In the genomic region with DNA sequence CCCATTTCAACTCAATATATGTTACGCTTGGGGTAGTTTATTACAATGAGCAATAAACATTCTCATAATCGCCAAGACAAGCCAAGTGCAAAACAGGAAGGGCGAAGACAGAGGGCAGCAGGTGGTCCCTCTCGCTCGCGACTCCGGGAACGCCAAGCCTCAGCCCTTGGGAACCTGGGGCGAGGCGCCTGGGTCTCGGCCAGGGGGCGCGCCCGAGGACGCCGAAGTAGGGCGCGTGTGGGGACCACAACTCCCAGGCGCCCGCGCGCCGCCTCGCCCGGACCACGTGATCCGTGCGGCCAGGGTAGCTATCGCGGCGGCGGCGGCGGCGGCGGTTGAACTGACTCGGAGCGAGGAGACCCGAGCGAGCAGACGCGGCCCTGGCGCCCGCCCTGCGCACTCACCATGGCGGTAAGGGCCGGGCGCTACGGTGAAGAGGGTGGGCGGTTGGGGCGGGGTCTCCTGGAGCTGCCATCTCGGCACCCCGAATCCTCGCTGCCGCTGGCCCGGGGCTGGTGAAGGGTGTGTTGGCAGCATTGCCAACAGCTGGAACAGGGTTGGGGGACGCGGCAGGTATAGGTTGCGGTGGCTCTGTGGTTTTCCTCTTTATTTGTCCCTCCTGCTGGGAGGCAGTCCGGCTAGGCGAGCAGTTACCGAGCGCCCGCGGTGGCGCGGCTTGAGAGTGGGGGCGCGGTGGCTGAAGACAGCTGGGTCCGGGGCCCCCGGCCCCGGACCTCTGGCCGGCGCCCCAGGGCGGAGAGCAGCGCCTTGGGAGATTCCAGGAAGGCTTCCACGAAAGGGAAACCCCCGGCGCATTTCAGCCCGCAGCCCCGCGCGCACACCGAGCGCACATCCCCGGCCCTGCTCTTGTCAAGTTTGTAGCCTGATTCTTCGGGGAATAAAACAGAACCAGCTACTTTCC, we compare ENCODE assay signal across 1 cellular context.
TF ChIP-seq lines count a peak whose summit lies in the region.

A gene with protein sequence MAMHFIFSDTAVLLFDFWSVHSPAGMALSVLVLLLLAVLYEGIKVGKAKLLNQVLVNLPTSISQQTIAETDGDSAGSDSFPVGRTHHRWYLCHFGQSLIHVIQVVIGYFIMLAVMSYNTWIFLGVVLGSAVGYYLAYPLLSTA (plus strand): TSS at position 338 of the 922 bp plus-strand sequence. CDS start 68 bp downstream, at position 406.

TF ChIP-seq in HepG2, 621 proteins besides CTCF, POLR2A, EP300 and RAD21 (continued from another document and continues in another):
- TF ChIP-seq, protein P1, sequence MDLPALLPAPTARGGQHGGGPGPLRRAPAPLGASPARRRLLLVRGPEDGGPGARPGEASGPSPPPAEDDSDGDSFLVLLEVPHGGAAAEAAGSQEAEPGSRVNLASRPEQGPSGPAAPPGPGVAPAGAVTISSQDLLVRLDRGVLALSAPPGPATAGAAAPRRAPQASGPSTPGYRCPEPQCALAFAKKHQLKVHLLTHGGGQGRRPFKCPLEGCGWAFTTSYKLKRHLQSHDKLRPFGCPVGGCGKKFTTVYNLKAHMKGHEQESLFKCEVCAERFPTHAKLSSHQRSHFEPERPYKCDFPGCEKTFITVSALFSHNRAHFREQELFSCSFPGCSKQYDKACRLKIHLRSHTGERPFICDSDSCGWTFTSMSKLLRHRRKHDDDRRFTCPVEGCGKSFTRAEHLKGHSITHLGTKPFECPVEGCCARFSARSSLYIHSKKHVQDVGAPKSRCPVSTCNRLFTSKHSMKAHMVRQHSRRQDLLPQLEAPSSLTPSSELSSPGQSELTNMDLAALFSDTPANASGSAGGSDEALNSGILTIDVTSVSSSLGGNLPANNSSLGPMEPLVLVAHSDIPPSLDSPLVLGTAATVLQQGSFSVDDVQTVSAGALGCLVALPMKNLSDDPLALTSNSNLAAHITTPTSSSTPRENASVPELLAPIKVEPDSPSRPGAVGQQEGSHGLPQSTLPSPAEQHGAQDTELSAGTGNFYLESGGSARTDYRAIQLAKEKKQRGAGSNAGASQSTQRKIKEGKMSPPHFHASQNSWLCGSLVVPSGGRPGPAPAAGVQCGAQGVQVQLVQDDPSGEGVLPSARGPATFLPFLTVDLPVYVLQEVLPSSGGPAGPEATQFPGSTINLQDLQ (CRISPR knock-in tag; IDR thresholded peaks at IDR 0.05) = no peak
- no peak for TF ChIP-seq ZNF383 (CRISPR knock-in tag; IDR thresholded peaks at IDR 0.05; ENCODE audit: borderline replicate concordance)
- no peak for TF ChIP-seq ZNF766 (CRISPR knock-in tag; IDR thresholded peaks at IDR 0.05; ENCODE audit: borderline replicate concordance)
- TF ChIP-seq ZNF136 (CRISPR knock-in tag; IDR thresholded peaks at IDR 0.05; ENCODE audit: low read depth) = no peak
- TF ChIP-seq, protein P2, sequence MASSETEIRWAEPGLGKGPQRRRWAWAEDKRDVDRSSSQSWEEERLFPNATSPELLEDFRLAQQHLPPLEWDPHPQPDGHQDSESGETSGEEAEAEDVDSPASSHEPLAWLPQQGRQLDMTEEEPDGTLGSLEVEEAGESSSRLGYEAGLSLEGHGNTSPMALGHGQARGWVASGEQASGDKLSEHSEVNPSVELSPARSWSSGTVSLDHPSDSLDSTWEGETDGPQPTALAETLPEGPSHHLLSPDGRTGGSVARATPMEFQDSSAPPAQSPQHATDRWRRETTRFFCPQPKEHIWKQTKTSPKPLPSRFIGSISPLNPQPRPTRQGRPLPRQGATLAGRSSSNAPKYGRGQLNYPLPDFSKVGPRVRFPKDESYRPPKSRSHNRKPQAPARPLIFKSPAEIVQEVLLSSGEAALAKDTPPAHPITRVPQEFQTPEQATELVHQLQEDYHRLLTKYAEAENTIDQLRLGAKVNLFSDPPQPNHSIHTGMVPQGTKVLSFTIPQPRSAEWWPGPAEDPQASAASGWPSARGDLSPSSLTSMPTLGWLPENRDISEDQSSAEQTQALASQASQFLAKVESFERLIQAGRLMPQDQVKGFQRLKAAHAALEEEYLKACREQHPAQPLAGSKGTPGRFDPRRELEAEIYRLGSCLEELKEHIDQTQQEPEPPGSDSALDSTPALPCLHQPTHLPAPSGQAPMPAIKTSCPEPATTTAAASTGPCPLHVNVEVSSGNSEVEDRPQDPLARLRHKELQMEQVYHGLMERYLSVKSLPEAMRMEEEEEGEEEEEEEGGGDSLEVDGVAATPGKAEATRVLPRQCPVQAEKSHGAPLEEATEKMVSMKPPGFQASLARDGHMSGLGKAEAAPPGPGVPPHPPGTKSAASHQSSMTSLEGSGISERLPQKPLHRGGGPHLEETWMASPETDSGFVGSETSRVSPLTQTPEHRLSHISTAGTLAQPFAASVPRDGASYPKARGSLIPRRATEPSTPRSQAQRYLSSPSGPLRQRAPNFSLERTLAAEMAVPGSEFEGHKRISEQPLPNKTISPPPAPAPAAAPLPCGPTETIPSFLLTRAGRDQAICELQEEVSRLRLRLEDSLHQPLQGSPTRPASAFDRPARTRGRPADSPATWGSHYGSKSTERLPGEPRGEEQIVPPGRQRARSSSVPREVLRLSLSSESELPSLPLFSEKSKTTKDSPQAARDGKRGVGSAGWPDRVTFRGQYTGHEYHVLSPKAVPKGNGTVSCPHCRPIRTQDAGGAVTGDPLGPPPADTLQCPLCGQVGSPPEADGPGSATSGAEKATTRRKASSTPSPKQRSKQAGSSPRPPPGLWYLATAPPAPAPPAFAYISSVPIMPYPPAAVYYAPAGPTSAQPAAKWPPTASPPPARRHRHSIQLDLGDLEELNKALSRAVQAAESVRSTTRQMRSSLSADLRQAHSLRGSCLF (CRISPR knock-in tag; IDR thresholded peaks at IDR 0.05; ENCODE audit: borderline replicate concordance) = no peak
- TF ChIP-seq ELF1 (CRISPR knock-in tag; IDR thresholded peaks at IDR 0.05) = no peak
- TF ChIP-seq, protein P3, sequence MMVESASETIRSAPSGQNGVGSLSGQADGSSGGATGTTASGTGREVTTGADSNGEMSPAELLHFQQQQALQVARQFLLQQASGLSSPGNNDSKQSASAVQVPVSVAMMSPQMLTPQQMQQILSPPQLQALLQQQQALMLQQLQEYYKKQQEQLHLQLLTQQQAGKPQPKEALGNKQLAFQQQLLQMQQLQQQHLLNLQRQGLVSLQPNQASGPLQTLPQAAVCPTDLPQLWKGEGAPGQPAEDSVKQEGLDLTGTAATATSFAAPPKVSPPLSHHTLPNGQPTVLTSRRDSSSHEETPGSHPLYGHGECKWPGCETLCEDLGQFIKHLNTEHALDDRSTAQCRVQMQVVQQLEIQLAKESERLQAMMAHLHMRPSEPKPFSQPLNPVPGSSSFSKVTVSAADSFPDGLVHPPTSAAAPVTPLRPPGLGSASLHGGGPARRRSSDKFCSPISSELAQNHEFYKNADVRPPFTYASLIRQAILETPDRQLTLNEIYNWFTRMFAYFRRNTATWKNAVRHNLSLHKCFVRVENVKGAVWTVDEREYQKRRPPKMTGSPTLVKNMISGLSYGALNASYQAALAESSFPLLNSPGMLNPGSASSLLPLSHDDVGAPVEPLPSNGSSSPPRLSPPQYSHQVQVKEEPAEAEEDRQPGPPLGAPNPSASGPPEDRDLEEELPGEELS (CRISPR knock-in tag; IDR thresholded peaks at IDR 0.05) = no peak
- TF ChIP-seq, protein P4, sequence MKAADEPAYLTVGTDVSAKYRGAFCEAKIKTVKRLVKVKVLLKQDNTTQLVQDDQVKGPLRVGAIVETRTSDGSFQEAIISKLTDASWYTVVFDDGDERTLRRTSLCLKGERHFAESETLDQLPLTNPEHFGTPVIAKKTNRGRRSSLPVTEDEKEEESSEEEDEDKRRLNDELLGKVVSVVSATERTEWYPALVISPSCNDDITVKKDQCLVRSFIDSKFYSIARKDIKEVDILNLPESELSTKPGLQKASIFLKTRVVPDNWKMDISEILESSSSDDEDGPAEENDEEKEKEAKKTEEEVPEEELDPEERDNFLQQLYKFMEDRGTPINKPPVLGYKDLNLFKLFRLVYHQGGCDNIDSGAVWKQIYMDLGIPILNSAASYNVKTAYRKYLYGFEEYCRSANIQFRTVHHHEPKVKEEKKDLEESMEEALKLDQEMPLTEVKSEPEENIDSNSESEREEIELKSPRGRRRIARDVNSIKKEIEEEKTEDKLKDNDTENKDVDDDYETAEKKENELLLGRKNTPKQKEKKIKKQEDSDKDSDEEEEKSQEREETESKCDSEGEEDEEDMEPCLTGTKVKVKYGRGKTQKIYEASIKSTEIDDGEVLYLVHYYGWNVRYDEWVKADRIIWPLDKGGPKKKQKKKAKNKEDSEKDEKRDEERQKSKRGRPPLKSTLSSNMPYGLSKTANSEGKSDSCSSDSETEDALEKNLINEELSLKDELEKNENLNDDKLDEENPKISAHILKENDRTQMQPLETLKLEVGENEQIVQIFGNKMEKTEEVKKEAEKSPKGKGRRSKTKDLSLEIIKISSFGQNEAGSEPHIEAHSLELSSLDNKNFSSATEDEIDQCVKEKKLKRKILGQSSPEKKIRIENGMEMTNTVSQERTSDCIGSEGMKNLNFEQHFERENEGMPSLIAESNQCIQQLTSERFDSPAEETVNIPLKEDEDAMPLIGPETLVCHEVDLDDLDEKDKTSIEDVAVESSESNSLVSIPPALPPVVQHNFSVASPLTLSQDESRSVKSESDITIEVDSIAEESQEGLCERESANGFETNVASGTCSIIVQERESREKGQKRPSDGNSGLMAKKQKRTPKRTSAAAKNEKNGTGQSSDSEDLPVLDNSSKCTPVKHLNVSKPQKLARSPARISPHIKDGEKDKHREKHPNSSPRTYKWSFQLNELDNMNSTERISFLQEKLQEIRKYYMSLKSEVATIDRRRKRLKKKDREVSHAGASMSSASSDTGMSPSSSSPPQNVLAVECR (CRISPR knock-in tag; IDR thresholded peaks at IDR 0.05; ENCODE audit: borderline replicate concordance) = peak; percentile 85
- TF ChIP-seq, protein P5, sequence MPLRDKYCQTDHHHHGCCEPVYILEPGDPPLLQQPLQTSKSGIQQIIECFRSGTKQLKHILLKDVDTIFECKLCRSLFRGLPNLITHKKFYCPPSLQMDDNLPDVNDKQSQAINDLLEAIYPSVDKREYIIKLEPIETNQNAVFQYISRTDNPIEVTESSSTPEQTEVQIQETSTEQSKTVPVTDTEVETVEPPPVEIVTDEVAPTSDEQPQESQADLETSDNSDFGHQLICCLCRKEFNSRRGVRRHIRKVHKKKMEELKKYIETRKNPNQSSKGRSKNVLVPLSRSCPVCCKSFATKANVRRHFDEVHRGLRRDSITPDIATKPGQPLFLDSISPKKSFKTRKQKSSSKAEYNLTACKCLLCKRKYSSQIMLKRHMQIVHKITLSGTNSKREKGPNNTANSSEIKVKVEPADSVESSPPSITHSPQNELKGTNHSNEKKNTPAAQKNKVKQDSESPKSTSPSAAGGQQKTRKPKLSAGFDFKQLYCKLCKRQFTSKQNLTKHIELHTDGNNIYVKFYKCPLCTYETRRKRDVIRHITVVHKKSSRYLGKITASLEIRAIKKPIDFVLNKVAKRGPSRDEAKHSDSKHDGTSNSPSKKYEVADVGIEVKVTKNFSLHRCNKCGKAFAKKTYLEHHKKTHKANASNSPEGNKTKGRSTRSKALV (CRISPR knock-in tag; IDR thresholded peaks at IDR 0.05) = peak; percentile 50; the same call in 1 of the 2 replicates
- TF ChIP-seq, protein P6, sequence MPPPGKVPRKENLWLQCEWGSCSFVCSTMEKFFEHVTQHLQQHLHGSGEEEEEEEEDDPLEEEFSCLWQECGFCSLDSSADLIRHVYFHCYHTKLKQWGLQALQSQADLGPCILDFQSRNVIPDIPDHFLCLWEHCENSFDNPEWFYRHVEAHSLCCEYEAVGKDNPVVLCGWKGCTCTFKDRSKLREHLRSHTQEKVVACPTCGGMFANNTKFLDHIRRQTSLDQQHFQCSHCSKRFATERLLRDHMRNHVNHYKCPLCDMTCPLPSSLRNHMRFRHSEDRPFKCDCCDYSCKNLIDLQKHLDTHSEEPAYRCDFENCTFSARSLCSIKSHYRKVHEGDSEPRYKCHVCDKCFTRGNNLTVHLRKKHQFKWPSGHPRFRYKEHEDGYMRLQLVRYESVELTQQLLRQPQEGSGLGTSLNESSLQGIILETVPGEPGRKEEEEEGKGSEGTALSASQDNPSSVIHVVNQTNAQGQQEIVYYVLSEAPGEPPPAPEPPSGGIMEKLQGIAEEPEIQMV (CRISPR knock-in tag; IDR thresholded peaks at IDR 0.05; ENCODE audit: low read depth) = no peak
- 0 out of 2 replicates have a peak, but pooled peaks have one; percentile 61 for TF ChIP-seq ZSCAN12 (CRISPR knock-in tag; IDR thresholded peaks at IDR 0.05)
- peak; percentile 74 for TF ChIP-seq CHD2 (IDR thresholded peaks at IDR 0.05; ENCODE audit: low read depth, low read length)
- peak; percentile 60 for TF ChIP-seq SPEN (CRISPR knock-in tag; IDR thresholded peaks at IDR 0.05; ENCODE audit: low read depth)
- TF ChIP-seq, protein P7, sequence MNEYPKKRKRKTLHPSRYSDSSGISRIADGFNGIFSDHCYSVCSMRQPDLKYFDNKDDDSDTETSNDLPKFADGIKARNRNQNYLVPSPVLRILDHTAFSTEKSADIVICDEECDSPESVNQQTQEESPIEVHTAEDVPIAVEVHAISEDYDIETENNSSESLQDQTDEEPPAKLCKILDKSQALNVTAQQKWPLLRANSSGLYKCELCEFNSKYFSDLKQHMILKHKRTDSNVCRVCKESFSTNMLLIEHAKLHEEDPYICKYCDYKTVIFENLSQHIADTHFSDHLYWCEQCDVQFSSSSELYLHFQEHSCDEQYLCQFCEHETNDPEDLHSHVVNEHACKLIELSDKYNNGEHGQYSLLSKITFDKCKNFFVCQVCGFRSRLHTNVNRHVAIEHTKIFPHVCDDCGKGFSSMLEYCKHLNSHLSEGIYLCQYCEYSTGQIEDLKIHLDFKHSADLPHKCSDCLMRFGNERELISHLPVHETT (CRISPR knock-in tag; conservative IDR thresholded peaks at IDR 0.05) = no peak
- TF ChIP-seq NFIB (CRISPR knock-in tag; IDR thresholded peaks at IDR 0.05; ENCODE audit: borderline replicate concordance) = no peak
- TF ChIP-seq ZNF7 (CRISPR knock-in tag; IDR thresholded peaks at IDR 0.05) = no peak
- TF ChIP-seq, protein P8, sequence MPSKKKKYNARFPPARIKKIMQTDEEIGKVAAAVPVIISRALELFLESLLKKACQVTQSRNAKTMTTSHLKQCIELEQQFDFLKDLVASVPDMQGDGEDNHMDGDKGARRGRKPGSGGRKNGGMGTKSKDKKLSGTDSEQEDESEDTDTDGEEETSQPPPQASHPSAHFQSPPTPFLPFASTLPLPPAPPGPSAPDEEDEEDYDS (CRISPR knock-in tag; IDR thresholded peaks at IDR 0.05) = peak; percentile 79
- TF ChIP-seq ZNF589 (CRISPR knock-in tag; conservative IDR thresholded peaks at IDR 0.05) = no peak
- TF ChIP-seq HNRNPL (IDR thresholded peaks at IDR 0.05; ENCODE audit: low read depth, low read length) = no peak
- no peak for TF ChIP-seq ZNF101 (CRISPR knock-in tag; IDR thresholded peaks at IDR 0.05; ENCODE audit: borderline replicate concordance, low read depth)
- no peak for TF ChIP-seq SCMH1 (CRISPR knock-in tag; IDR thresholded peaks at IDR 0.05; ENCODE audit: borderline replicate concordance)
